9 cellular contexts compared by ENCODE assay signal in genomic region chr19:14530505-14530904, GRCh38. TPM values are rescaled to one million over a fixed set of nuclear protein-coding genes. Genes with fewer than 3 reads are reported as not detected.
DNase-seq lines count a peak whose midpoint lies in the region; ATAC-seq and TF ChIP-seq lines count a peak whose summit lies in the region.
"Had no signal": no experiment of that assay in that cellular context is flagged by ENCODE, and none has a peak within 500 bp of the region (broad histone marks: within the 10 kb centered on the region; RNA-seq: fewer than 3 reads in every experiment).

No MANE protein-coding gene starts in this region.

- DNase-seq in activated T-cell treated with anti-CD3 and anti-CD28 coated beads, Interleukin-2, amount 50 U/mL, for 24 hours, result no peak
- no peak for DNase-seq in activated T-cell treated with anti-CD3 and anti-CD28 coated beads, Interleukin-2, amount 50 U/mL, for 1 hour
- no peak for DNase-seq in activated CD8-positive, alpha-beta T cell treated with anti-CD3 and anti-CD28 coated beads for 36 hours
- DNase-seq in thoracic aorta (ENCODE audit: low spot score), result no peak
- DNase-seq in AML-193 (lab: John Stamatoyannopoulos, UW), result no peak
- no peak for DNase-seq in stimulated activated naive CD4-positive, alpha-beta T cell treated with Interleukin-2 at 50 U/mL for 16 hours (lab: John Stamatoyannopoulos, UW)
- DNase-seq: HCEC 1CT had no signal

- H3K4me3 ChIP-seq in iPS-18c (ENCODE audit: insufficient read depth, low read depth, low read length) (peak overlapping the region; percentile 96; the same call in 1 of the 2 replicates), thoracic aorta (peak overlapping the region; percentile 99)

- no peak for ATAC-seq in activated CD8-positive, alpha-beta T cell treated with anti-CD3 and anti-CD28 coated beads for 36 hours
- no peak for ATAC-seq in thoracic aorta (ENCODE audit: insufficient number of reproducible peaks, low FRiP score, low read depth)
- ATAC-seq in HG03469 (IDR thresholded peaks at IDR 0.05; ENCODE audit: unreplicated experiment), result no peak

- no peak overlapping the region for H3K27ac ChIP-seq in thoracic aorta

- no peaks in the 10 kb centered on the region for H3K27me3 ChIP-seq in thoracic aorta (replicated peaks; ENCODE audit: insufficient read depth)

- H3K9me3 Mint-ChIP-seq in activated T-cell treated with anti-CD3 and anti-CD28 coated beads, Interleukin-2, amount 50 U/mL, for 24 hours, result no peaks in the 10 kb centered on the region
- no peaks in the 10 kb centered on the region for H3K9me3 Mint-ChIP-seq in activated CD8-positive, alpha-beta T cell treated with anti-CD3 and anti-CD28 coated beads for 36 hours

- intact Hi-C loops in activated CD8-positive, alpha-beta T cell treated with anti-CD3 and anti-CD28 coated beads for 36 hours (cut with micrococcal nuclease), result no loop called here

- CTCF ChIA-PET in activated CD8-positive, alpha-beta T cell treated with anti-CD3 and anti-CD28 coated beads for 36 hours (lab: Charles Lee), result interaction anchor here (0.8 to 1.0 kb wide), 3 partner anchors 26 to 50 kb away, joined by 3 to 5 read pairs (median 3); no protein-coding TSS in a partner anchor

- H3K36me3 ChIP-seq in thoracic aorta, result no peaks in the 10 kb centered on the region

- H3K36me3 Mint-ChIP-seq in activated T-cell treated with anti-CD3 and anti-CD28 coated beads, Interleukin-2, amount 50 U/mL, for 24 hours (ENCODE audit: low read depth), result peaks cover 36% of the 10 kb centered on the region
- peaks cover 12% of the 10 kb centered on the region for H3K36me3 Mint-ChIP-seq in activated CD8-positive, alpha-beta T cell treated with anti-CD3 and anti-CD28 coated beads for 36 hours (ENCODE audit: low read depth)

- H3K9me3 ChIP-seq in iPS-18c (ENCODE audit: control insufficient read depth, insufficient read depth, low read length) (no peaks in the 10 kb centered on the region), thoracic aorta (no peaks in the 10 kb centered on the region)

- peak overlapping the region; percentile 93 for H3K4me3 Mint-ChIP-seq in activated T-cell treated with anti-CD3 and anti-CD28 coated beads, Interleukin-2, amount 50 U/mL, for 24 hours
- H3K4me3 Mint-ChIP-seq in activated CD8-positive, alpha-beta T cell treated with anti-CD3 and anti-CD28 coated beads for 36 hours, result peak overlapping the region; percentile 88

- POLR2A ChIA-PET in activated CD8-positive, alpha-beta T cell treated with anti-CD3 and anti-CD28 coated beads for 36 hours (lab: Charles Lee), result interaction anchor here (2.1 kb wide), 1 partner anchor 12 kb away, joined by 7 read pairs; the partner anchor contains the start of gene DNAJB1

- H3K4me1 Mint-ChIP-seq in activated T-cell treated with anti-CD3 and anti-CD28 coated beads, Interleukin-2, amount 50 U/mL, for 24 hours (ENCODE audit: low read depth), result peaks cover 51% of the 10 kb centered on the region
- H3K4me1 Mint-ChIP-seq in activated CD8-positive, alpha-beta T cell treated with anti-CD3 and anti-CD28 coated beads for 36 hours (ENCODE audit: low read depth), result peaks cover 30% of the 10 kb centered on the region

- H3K27ac Mint-ChIP-seq in activated T-cell treated with anti-CD3 and anti-CD28 coated beads, Interleukin-2, amount 50 U/mL, for 24 hours, result peak overlapping the region; percentile 71
- H3K27ac Mint-ChIP-seq in activated CD8-positive, alpha-beta T cell treated with anti-CD3 and anti-CD28 coated beads for 36 hours, result no peak overlapping the region

- TF ChIP-seq CTCF in activated CD8-positive, alpha-beta T cell treated with anti-CD3 and anti-CD28 coated beads for 36 hours (IDR thresholded peaks at IDR 0.05), result no peak
- TF ChIP-seq CTCF in thoracic aorta (IDR thresholded peaks at IDR 0.05), result no peak

- H3K27me3 Mint-ChIP-seq in activated T-cell treated with anti-CD3 and anti-CD28 coated beads, Interleukin-2, amount 50 U/mL, for 24 hours, result no peaks in the 10 kb centered on the region
- no peaks in the 10 kb centered on the region for H3K27me3 Mint-ChIP-seq in activated CD8-positive, alpha-beta T cell treated with anti-CD3 and anti-CD28 coated beads for 36 hours

- H3K4me1 ChIP-seq in thoracic aorta (ENCODE audit: control insufficient read depth in 1 of 2, low read depth in 2 of 2), result peaks cover 9 to 16% of the 10 kb centered on the region in 2 donors

RNA-seq across cellular contexts. Expression of gene TECR, which starts 1.1 kb away (rescaled TPM):
- 10 to 100 TPM; 93.5 to 98.5 TPM for total RNA-seq in activated CD8-positive, alpha-beta T cell treated with anti-CD3 and anti-CD28 coated beads for 36 hours
- 10 to 100 TPM; 35.6 to 37.6 TPM for total RNA-seq in thoracic aorta

RNA-seq across cellular contexts. Expression of gene DNAJB1, which starts 12.3 kb away (rescaled TPM):
- total RNA-seq in activated CD8-positive, alpha-beta T cell treated with anti-CD3 and anti-CD28 coated beads for 36 hours, result 10 to 100 TPM; 52.0 to 59.6 TPM
- 10 to 100 TPM; 50.1 to 50.6 TPM for total RNA-seq in thoracic aorta

RNA-seq across cellular contexts. Expression of gene GIPC1, which starts 34.6 kb away (rescaled TPM):
- total RNA-seq in activated CD8-positive, alpha-beta T cell treated with anti-CD3 and anti-CD28 coated beads for 36 hours, result 10 to 100 TPM; 17.3 to 19.6 TPM
- 10 to 100 TPM; 56.4 to 77.8 TPM for total RNA-seq in thoracic aorta

RNA-seq across cellular contexts. Expression of gene NDUFB7, which starts 41.4 kb away (rescaled TPM):
- 100 to 1,000 TPM; 123 to 135 TPM for total RNA-seq in activated CD8-positive, alpha-beta T cell treated with anti-CD3 and anti-CD28 coated beads for 36 hours
- 100 to 1,000 TPM; 179 to 251 TPM for total RNA-seq in thoracic aorta

RNA-seq across cellular contexts. Expression of gene CLEC17A, which starts 52.4 kb away (rescaled TPM):
- under 1 TPM; 0.60 to 0.83 TPM for total RNA-seq in activated CD8-positive, alpha-beta T cell treated with anti-CD3 and anti-CD28 coated beads for 36 hours
- not detected for total RNA-seq in thoracic aorta
